8 cellular contexts compared by ENCODE assay signal in the genomic region with DNA sequence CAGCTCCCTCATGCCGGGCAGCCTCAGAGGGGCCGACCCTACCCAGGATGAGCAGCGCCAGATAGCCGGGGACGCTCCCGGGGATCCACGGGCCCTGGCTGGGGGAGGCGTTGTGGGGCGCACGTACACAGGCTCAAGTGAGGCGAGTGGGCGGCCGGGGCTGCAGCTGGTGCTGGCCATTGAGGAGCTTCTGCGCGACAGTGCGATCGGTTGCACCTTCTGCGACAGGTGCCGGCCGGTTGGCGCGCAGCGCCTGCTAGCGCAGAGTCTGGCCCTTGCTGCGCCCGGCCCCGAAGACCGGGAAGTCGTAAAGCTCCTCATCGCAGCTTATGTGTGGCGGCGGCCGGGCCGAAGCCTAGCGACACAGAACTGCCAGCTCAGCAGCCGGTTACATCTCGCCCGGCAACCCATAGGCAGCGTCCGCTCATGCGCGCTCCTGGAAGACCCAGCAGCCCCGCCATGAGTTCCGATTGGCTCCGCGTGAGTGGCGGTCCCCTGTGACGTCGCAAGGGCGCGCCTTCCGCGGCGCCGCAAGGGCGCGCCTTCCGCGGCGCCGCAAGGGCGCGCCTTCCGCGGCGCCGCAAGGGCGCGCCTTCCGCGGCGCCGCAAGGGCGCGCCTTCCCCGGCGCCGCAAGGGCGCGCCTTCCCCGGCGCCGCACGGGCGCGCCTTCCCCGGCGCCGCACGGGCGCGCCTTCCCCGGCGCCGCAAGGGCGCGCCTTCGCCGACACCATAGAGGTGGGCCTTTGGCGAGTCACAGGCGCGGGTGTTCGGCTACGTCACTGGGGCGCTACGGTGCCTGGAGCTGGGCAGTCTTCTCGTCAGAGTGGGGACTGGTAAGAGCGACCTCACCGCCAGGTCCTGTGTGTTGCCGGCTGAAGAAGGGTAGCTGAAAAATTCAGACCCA.
DNase-seq lines count a peak whose midpoint lies in the region; ATAC-seq and TF ChIP-seq lines count a peak whose summit lies in the region.
"Not testable (repeated sequence)": the region's sequence is repeated elsewhere in the genome, so short reads cannot be mapped to it uniquely, and the experiment has no call there.

No MANE protein-coding gene starts in this region.

- POLR2A ChIA-PET in HCT116 (lab: Charles Lee) = not testable (repeated sequence)

- H3K4me3 ChIP-seq in HCT116 (replicated peaks in 1 of 2; ENCODE audit: low read depth in 1 of 2, low read length in 2 of 2) (peak overlapping the region; percentile 59 to 75), MG63 (peak overlapping the region; percentile 69), foreskin fibroblast (ENCODE audit: low read depth in 1 of 2, low read length in 2 of 2) (peak overlapping the region; percentile 57 to 71)

- TF ChIP-seq POLR2A in HCT116 (IDR thresholded peaks at IDR 0.05; ENCODE audit: borderline replicate concordance, extremely low read depth, insufficient read depth, insufficient read length) = not testable (repeated sequence)

- CTCF ChIA-PET in HCT116 (lab: Charles Lee) = interaction anchor here (1.2 kb wide), 1 partner anchor 426 kb away, joined by 3 read pairs; a partner anchor contains a TSS

- RAD21 ChIA-PET in HCT116 (lab: Charles Lee; ENCODE audit: low non-redundant PET in 1 of 2, low total read pairs in 2 of 2, uncharacterized antibody in 2 of 2, unreplicated experiment in 2 of 2) = not testable (repeated sequence)

- not testable (repeated sequence) for H2AFZ ChIP-seq in HCT116 (ENCODE audit: low read depth, low read length, poor library complexity, severe bottlenecking)

- H3K27ac ChIP-seq in HCT116 (ENCODE audit: low read depth, low read length) = peak overlapping the region; percentile 87

- H3K9me3 ChIP-seq in HCT116 (ENCODE audit: control insufficient read depth in 1 of 2, insufficient read depth in 1 of 2, low read depth in 1 of 2, low read length in 2 of 2); MG63: not testable (repeated sequence)

- not testable (repeated sequence) for H3K79me2 ChIP-seq in HCT116 (ENCODE audit: insufficient read depth, low read length)

- not testable (repeated sequence) for H4K20me1 ChIP-seq in HCT116 (ENCODE audit: insufficient read depth)

- intact Hi-C loops in HCT116 (cut with micrococcal nuclease) = not testable (repeated sequence)

- BruUV-seq in HCT116 (replicated peaks; lab: Mats Ljungman, UMichigan) = TSS peak; percentile 69

- ATAC-seq in HCT116 = peak; percentile 97

- H3K4me2 ChIP-seq in HCT116 (ENCODE audit: low read length) = peak overlapping the region; percentile 75

- DNase-seq in GM04504 (ENCODE audit: low read depth) = peak; percentile 83
- DNase-seq in HCT116 (ENCODE audit: low read depth, low spot score) = peak; percentile 86
- DNase-seq in MG63 = peak; percentile 94
- DNase-seq in SIG-M5 (lab: John Stamatoyannopoulos, UW) = peak; percentile 41
- DNase-seq in activated gamma-delta T cell treated with Interleukin-2 at 50 U/mL for 16 hours = peak; percentile 86
- peak; percentile 96 to 98 for DNase-seq in foreskin fibroblast
- DNase-seq in occipital lobe (lab: John Stamatoyannopoulos, UW) = peak; percentile 89
- DNase-seq in superior temporal gyrus (ENCODE audit: extremely low spot score) = peak; percentile 93

- peak overlapping the region; percentile 74 for H3K9ac ChIP-seq in HCT116 (ENCODE audit: low read length)

- not testable (repeated sequence) for TF ChIP-seq CTCF in HCT116 (IDR thresholded peaks at IDR 0.05 in 2 of 3, conservative IDR thresholded peaks at IDR 0.05 in 1 of 3; ENCODE audit: borderline replicate concordance in 1 of 3, insufficient read depth in 1 of 3, low read depth in 2 of 3, low read length in 2 of 3); foreskin fibroblast (IDR thresholded peaks at IDR 0.05; ENCODE audit: low read depth, low read length)

- H3K4me1 ChIP-seq in HCT116 (ENCODE audit: control insufficient read depth in 1 of 2, insufficient read depth in 2 of 2, low read length in 2 of 2) = not testable (repeated sequence)

- H3K9me2 ChIP-seq in HCT116 (ENCODE audit: insufficient read depth) = not testable (repeated sequence)

- not testable (repeated sequence) for H3K27me3 ChIP-seq in HCT116 (ENCODE audit: insufficient read depth, low read length); MG63

- H3K36me3 ChIP-seq in HCT116 (ENCODE audit: control insufficient read depth in 1 of 2, insufficient read depth in 2 of 2, low read length in 2 of 2); MG63: not testable (repeated sequence)

- not testable (repeated sequence) for TF ChIP-seq RAD21 in HCT116 (IDR thresholded peaks at IDR 0.05; ENCODE audit: low read depth)

TF ChIP-seq in HCT116, 20 proteins besides CTCF, POLR2A, EP300 and RAD21:
- TF ChIP-seq SRF (IDR thresholded peaks at IDR 0.05; ENCODE audit: low read depth) = 0 out of 2 replicates have a peak, but pooled peaks have one; percentile 20
- TF ChIP-seq POLR2AphosphoS5 (IDR thresholded peaks at IDR 0.05; ENCODE audit: low read depth, low read length) = peak; percentile 45; the same call in 1 of the 2 replicates
- peak; percentile 36 for TF ChIP-seq YY1 (IDR thresholded peaks at IDR 0.05; ENCODE audit: extremely low read depth, insufficient replicate concordance, low read depth, low read length)
- peak; percentile 40 for TF ChIP-seq SIN3A (IDR thresholded peaks at IDR 0.05; ENCODE audit: low read depth)
- TF ChIP-seq, protein P1, sequence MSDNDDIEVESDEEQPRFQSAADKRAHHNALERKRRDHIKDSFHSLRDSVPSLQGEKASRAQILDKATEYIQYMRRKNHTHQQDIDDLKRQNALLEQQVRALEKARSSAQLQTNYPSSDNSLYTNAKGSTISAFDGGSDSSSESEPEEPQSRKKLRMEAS (IDR thresholded peaks at IDR 0.05) = 0 out of 2 replicates have a peak, but pooled peaks have one; percentile 11
- 0 out of 2 replicates have a peak, but pooled peaks have one; percentile 25 for TF ChIP-seq SP1 (IDR thresholded peaks at IDR 0.05; ENCODE audit: low read depth)

Comparison
In these comparisons a context has a peak if more than half of its experiments do, and no peak if none do; other contexts are left out.
1. Peak in every context shown above with its lines: DNase-seq, ATAC-seq, H3K4me3 ChIP-seq and H3K27ac ChIP-seq.
2. DNase-seq: peak in every context shown above with its lines; median percentile 97 in foreskin fibroblast; 94 in MG63; 93 in superior temporal gyrus; 89 in occipital lobe; 86 in HCT116; 86 in activated gamma-delta T cell treated with Interleukin-2 at 50 U/mL for 16 hours; 83 in GM04504; 41 in SIG-M5.